Comparison of ENCODE assay signal across 17 cellular contexts in the genomic region with DNA sequence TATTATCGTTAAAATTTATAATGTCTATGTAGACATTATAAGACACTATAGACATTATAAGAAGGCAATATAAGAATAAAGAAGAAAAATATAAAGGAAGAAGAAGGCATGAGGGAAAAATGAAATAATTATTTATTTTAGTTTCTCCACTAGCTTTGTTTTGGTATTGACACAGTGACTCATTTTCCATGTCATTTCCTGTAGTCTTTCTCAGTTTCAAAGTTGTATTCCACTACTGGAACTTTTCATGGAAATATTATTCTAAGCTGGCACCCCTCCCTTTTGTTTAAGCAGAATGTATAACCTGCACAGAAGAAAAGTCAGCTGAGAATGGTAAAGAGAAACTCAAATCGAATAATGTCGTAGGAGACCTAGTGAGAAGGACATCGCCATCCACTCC.
"Had no signal": no experiment of that assay in that cellular context is flagged by ENCODE, and none has a peak within 500 bp of the region (broad histone marks: within the 10 kb centered on the region; RNA-seq: fewer than 3 reads in every experiment).

No MANE protein-coding gene starts in this region.

- H3K9ac ChIP-seq: parathyroid adenoma had no signal

- H3K36me3 Mint-ChIP-seq: natural killer cell treated with Interleukin-12 subunit alpha and Interleukin-12 subunit beta and Interleukin-15 and Interleukin-18, amount 100 ng/mL, for 72 hours; stimulated activated naive B cell treated with anti-CD40 and anti-IgM and Interleukin-4, amounts not matched to agents 10 μg/mL and 1 μg/mL and 100 μg/mL, for 72 hours; WTC11 had no signal

- H3K79me2 ChIP-seq: parathyroid adenoma had no signal

- H3K4me1 ChIP-seq: lower lobe of right lung, parathyroid adenoma, spleen, upper lobe of right lung had no signal

- H3K4me1 Mint-ChIP-seq: activated CD4-positive, alpha-beta T cell treated with anti-CD3 and anti-CD28 coated beads for 36 hours had no signal

- H3K9me3 Mint-ChIP-seq: WTC11 had no signal

- H3K9me3 ChIP-seq: lower lobe of right lung, neutrophil, thoracic aorta, upper lobe of right lung had no signal

- H3K27me3 ChIP-seq: neutrophil, spleen, upper lobe of right lung had no signal

- H3K27me3 Mint-ChIP-seq: activated CD4-positive, alpha-beta T cell treated with anti-CD3 and anti-CD28 coated beads for 36 hours; natural killer cell treated with Interleukin-12 subunit alpha and Interleukin-12 subunit beta and Interleukin-15 and Interleukin-18, amount 100 ng/mL, for 72 hours; stimulated activated naive B cell treated with anti-CD40 and anti-IgM and Interleukin-4, amounts not matched to agents 10 μg/mL and 1 μg/mL and 100 μg/mL, for 72 hours had no signal

- H2AFZ ChIP-seq: parathyroid adenoma had no signal

- H3K36me3 ChIP-seq: lower lobe of right lung, neutrophil, spleen, thoracic aorta, upper lobe of right lung had no signal

- H3K4me3 ChIP-seq: lower lobe of right lung, spleen, thoracic aorta, upper lobe of right lung had no signal

- DNase-seq: activated CD4-positive, alpha-beta T cell treated with anti-CD3 and anti-CD28 coated beads for 36 hours; activated CD4-positive, alpha-beta T cell treated with anti-CD3 and anti-CD28 coated beads, Interleukin-2, amount 50 U/mL, for 48 hours; activated naive CD4-positive, alpha-beta T cell; anterior cingulate cortex; dorsolateral prefrontal cortex; hypothalamus; lower lobe of right lung; spleen; stimulated activated naive B cell treated with anti-CD40 and anti-IgM and Interleukin-4, amounts not matched to agents 10 μg/mL and 1 μg/mL and 100 μg/mL, for 72 hours; upper lobe of right lung had no signal

- H3K27ac ChIP-seq: dorsolateral prefrontal cortex, lower lobe of right lung, neutrophil, parathyroid adenoma, spleen, thoracic aorta, upper lobe of right lung had no signal

- H3K4me3 Mint-ChIP-seq: activated CD4-positive, alpha-beta T cell treated with anti-CD3 and anti-CD28 coated beads for 36 hours; natural killer cell treated with Interleukin-12 subunit alpha and Interleukin-12 subunit beta and Interleukin-15 and Interleukin-18, amount 100 ng/mL, for 72 hours; stimulated activated naive B cell treated with anti-CD40 and anti-IgM and Interleukin-4, amounts not matched to agents 10 μg/mL and 1 μg/mL and 100 μg/mL, for 72 hours; WTC11 had no signal

- H3K27ac Mint-ChIP-seq: activated CD4-positive, alpha-beta T cell treated with anti-CD3 and anti-CD28 coated beads for 36 hours; natural killer cell treated with Interleukin-12 subunit alpha and Interleukin-12 subunit beta and Interleukin-15 and Interleukin-18, amount 100 ng/mL, for 72 hours; stimulated activated naive B cell treated with anti-CD40 and anti-IgM and Interleukin-4, amounts not matched to agents 10 μg/mL and 1 μg/mL and 100 μg/mL, for 72 hours; WTC11 had no signal

- FAIRE-seq: keratinocyte, TTC549 had no signal
